9 cellular contexts compared by ENCODE assay signal in genomic region chr18:43277164-43277600, GRCh38. TPM values are rescaled to one million over a fixed set of nuclear protein-coding genes. Genes with fewer than 3 reads are reported as not detected.
DNase-seq lines count a peak whose midpoint lies in the region; ATAC-seq and TF ChIP-seq lines count a peak whose summit lies in the region.
"Had no signal": no experiment of that assay in that cellular context is flagged by ENCODE, and none has a peak within 500 bp of the region (broad histone marks: within the 10 kb centered on the region; RNA-seq: fewer than 3 reads in every experiment).

Gene SYT4, minus strand, starts transcription at chr18:43277490. Its CDS starts 209 bp downstream, at chr18:43277281.

- H3K36me3 ChIP-seq in SK-N-SH (replicated peaks in 1 of 2; ENCODE audit: control insufficient read depth in 1 of 2, insufficient read depth in 2 of 2, low read length in 1 of 2) = no peaks in the 10 kb centered on the region

- ATAC-seq in Right ventricle myocardium superior (ENCODE audit: poor library complexity) (no peak), Right ventricle myocardium inferior (no peak), left ventricle myocardium superior (peak; percentile 56), GM18873 (IDR thresholded peaks at IDR 0.05; ENCODE audit: low FRiP score, unreplicated experiment) (no peak), HG02885 (IDR thresholded peaks at IDR 0.05; ENCODE audit: poor library complexity, unreplicated experiment) (no peak)

- H3K27me3 ChIP-seq in SK-N-SH (ENCODE audit: insufficient read depth) = no peaks in the 10 kb centered on the region

- no peaks in the 10 kb centered on the region for H4K20me1 ChIP-seq in SK-N-SH (ENCODE audit: insufficient read depth)

- H3K9ac ChIP-seq in SK-N-SH = no peak within 1 kb of the TSS

- 0 out of 2 replicates have a peak within 1 kb of the TSS, but pooled peaks have one; percentile 60 for H3K4me2 ChIP-seq in SK-N-SH

- no peaks in the 10 kb centered on the region for H3K9me2 ChIP-seq in SK-N-SH

- no peaks in the 10 kb centered on the region for H3K79me2 ChIP-seq in SK-N-SH (ENCODE audit: insufficient read depth)

- POLR2A ChIA-PET in SK-N-SH (lab: Yijun Ruan, JAX) = interaction anchor here (1.0 to 1.4 kb wide), 3 partner anchors 662 to 1163 kb away, joined by 4 to 6 read pairs (median 5); no protein-coding TSS in a partner anchor

- TF ChIP-seq EP300 in SK-N-SH (IDR thresholded peaks at IDR 0.05; ENCODE audit: borderline replicate concordance in 1 of 2, low read depth in 1 of 2, low read length in 1 of 2) = no peak

- no peak for TF ChIP-seq CTCF in SK-N-SH (IDR thresholded peaks at IDR 0.05)

- H3K4me1 ChIP-seq in SK-N-SH (ENCODE audit: control insufficient read depth in 1 of 2, insufficient read depth in 2 of 2, low read depth in 1 of 2, low read length in 1 of 2) = peaks cover 0 to 15% of the 10 kb centered on the region in 2 experiments; a peak in 2 of 4 replicates

- H3K27ac ChIP-seq in SK-N-SH (ENCODE audit: low read depth in 2 of 2, low read length in 1 of 2) = peak within 1 kb of the TSS in 1 of 2 experiments; percentile 60; a peak in 2 of 4 replicates
- H3K27ac ChIP-seq: C4-2B had no signal

- no peaks in the 10 kb centered on the region for H3K9me3 ChIP-seq in SK-N-SH

- peak within 1 kb of the TSS; percentile 23 to 38; a peak in 3 of 4 replicates for H3K4me3 ChIP-seq in SK-N-SH (ENCODE audit: low read depth in 2 of 2, low read length in 1 of 2)

- intact Hi-C loops in Right ventricle myocardium superior (cut with DNase I) (no loop called here), Right ventricle myocardium inferior (cut with DNase I) (loop anchor here (10.0 kb wide), 2 partner anchors 682 to 982 kb away; no protein-coding TSS in a partner anchor), left ventricle myocardium superior (cut with micrococcal nuclease) (loop anchor here (10.0 kb wide), 1 partner anchor 682 kb away; no protein-coding TSS in a partner anchor)

- peak; percentile 36 for DNase-seq in Right ventricle myocardium superior
- no peak for DNase-seq in Right ventricle myocardium inferior (ENCODE audit: missing footprints)
- DNase-seq in SK-N-SH = peak; percentile 40
- peak; percentile 32 for DNase-seq in left ventricle myocardium superior
- peak; percentile 79 for DNase-seq in putamen (ENCODE audit: low spot score)
- no peak for DNase-seq in activated CD4-positive, CD25-positive, alpha-beta regulatory T cell (lab: John Stamatoyannopoulos, UW)

- no peaks in the 10 kb centered on the region for H3F3A ChIP-seq in SK-N-SH (replicated peaks; ENCODE audit: insufficient read depth)

- WGBS in SK-N-SH (ENCODE audit: low lambda C conversion rate) = 3% methylated on average over 20 of the region's 20 CpGs

- no peak within 1 kb of the TSS for H2AFZ ChIP-seq in SK-N-SH (ENCODE audit: low read depth)

- peak; percentile 44 for TF ChIP-seq RAD21 in SK-N-SH (IDR thresholded peaks at IDR 0.05; ENCODE audit: low read length)

- CTCF ChIA-PET in SK-N-SH (lab: Yijun Ruan, JAX) = interaction anchor here (0.7 to 2.4 kb wide), 10 partner anchors 117 to 1224 kb away, joined by 3 to 10 read pairs (median 7); no protein-coding TSS in a partner anchor

TF ChIP-seq in SK-N-SH, 30 proteins besides CTCF, POLR2A, EP300 and RAD21:
- TF ChIP-seq MAX (IDR thresholded peaks at IDR 0.05; ENCODE audit: low read depth) (no peak), TEAD4 (IDR thresholded peaks at IDR 0.05; ENCODE audit: borderline replicate concordance, insufficient read depth) (no peak), RXRA (IDR thresholded peaks at IDR 0.05; ENCODE audit: borderline replicate concordance, low read depth) (no peak), SIN3A (IDR thresholded peaks at IDR 0.05; ENCODE audit: borderline replicate concordance, low read depth, low read length) (no peak), MEF2A (IDR thresholded peaks at IDR 0.05; ENCODE audit: borderline replicate concordance, low read depth) (no peak), CHD2 (IDR thresholded peaks at IDR 0.05; ENCODE audit: low read length, partially characterized antibody) (no peak), NRF1 (IDR thresholded peaks at IDR 0.05; ENCODE audit: low read depth, low read length) (0 out of 2 replicates have a peak, but pooled peaks have one; percentile 2), POLR2AphosphoS5 (IDR thresholded peaks at IDR 0.05; ENCODE audit: low read depth, low read length) (no peak), GATA2 (CRISPR knock-in tag; IDR thresholded peaks at IDR 0.05) (no peak), YY1 (IDR thresholded peaks at IDR 0.05; ENCODE audit: low read depth) (peak; percentile 42; the same call in 1 of the 2 replicates), GABPA (IDR thresholded peaks at IDR 0.05; ENCODE audit: low read depth) (no peak), REST (IDR thresholded peaks at IDR 0.05; ENCODE audit: low read depth, low read length) (peak; percentile 98), USF2 (IDR thresholded peaks at IDR 0.05; ENCODE audit: borderline replicate concordance, low read depth, low read length) (no peak), SMC3 (IDR thresholded peaks at IDR 0.05; ENCODE audit: low read depth, low read length) (peak; percentile 11; the same call in 1 of the 2 replicates), IRF3 (IDR thresholded peaks at IDR 0.05; ENCODE audit: low read depth, low read length) (no peak), RCOR1 (IDR thresholded peaks at IDR 0.05; ENCODE audit: low read length) (no peak), MXI1 (IDR thresholded peaks at IDR 0.05; ENCODE audit: low read depth, low read length) (peak; percentile 58; the same call in 1 of the 2 replicates)

RNA-seq across cellular contexts. Expression of gene SYT4, which starts in this region (rescaled TPM):
- total RNA-seq in Right ventricle myocardium superior (not detected), Right ventricle myocardium inferior (1.2 TPM), left ventricle myocardium superior (1.9 TPM)
- 0.44 and 1.3 TPM in 2 replicates for polyA plus RNA-seq in SK-N-SH (2012; rRNA removed)
- polyA plus RNA-seq in SK-N-SH (2012; cell fraction: cytosol; rRNA removed) = 2.9 and 3.9 TPM in 2 replicates
- 0.43 TPM in 2 replicates for polyA plus RNA-seq in SK-N-SH (2012; cell fraction: nucleus; rRNA removed)

Comparison
In these comparisons a context has a peak if more than half of its experiments do, and no peak if none do; other contexts are left out.
1. DNase-seq: peak in SK-N-SH (single experiment), left ventricle myocardium superior (single experiment) and putamen (single experiment); none in Right ventricle myocardium inferior (single experiment) and activated CD4-positive, CD25-positive, alpha-beta regulatory T cell (0 of 4).
2. Peak in DNase-seq in Right ventricle myocardium superior; RNA of the gene not detected or under 1 TPM.